Comparison of ENCODE assay signal across 22 cellular contexts in genomic region chr9:93261735-93262523, GRCh38.
DNase-seq lines count a peak whose midpoint lies in the region; ATAC-seq, FAIRE-seq and TF ChIP-seq lines count a peak whose summit lies in the region.
"Had no signal": no experiment of that assay in that cellular context is flagged by ENCODE, and none has a peak within 500 bp of the region (broad histone marks: within the 10 kb centered on the region; RNA-seq: fewer than 3 reads in every experiment).

No MANE protein-coding gene starts in this region.

- H3K23me2 ChIP-seq in H9 (ENCODE audit: insufficient read length, low read depth, low read length, poor library complexity, severe bottlenecking) = no peaks in the 10 kb centered on the region

- H3K9me3 ChIP-seq in right lobe of liver = no peaks in the 10 kb centered on the region
- H3K9me3 ChIP-seq in HepG2 (ENCODE audit: low read length) = no peaks in the 10 kb centered on the region
- no peaks in the 10 kb centered on the region for H3K9me3 ChIP-seq in adrenal gland (replicated peaks in 1 of 3)
- no peaks in the 10 kb centered on the region for H3K9me3 ChIP-seq in mucosa of stomach (ENCODE audit: control insufficient read depth, low read length)
- no peaks in the 10 kb centered on the region for H3K9me3 ChIP-seq in aorta (ENCODE audit: control insufficient read depth, low read length)
- no peaks in the 10 kb centered on the region for H3K9me3 ChIP-seq in H9 (ENCODE audit: control insufficient read depth, low read depth, low read length)

- H3K36me3 Mint-ChIP-seq in H9 (ENCODE audit: insufficient read depth in 1 of 3, low read depth in 3 of 3) = peaks cover 3 to 13% (median 10%) of the 10 kb centered on the region in 3 experiments; a peak in 5 of 7 replicates
- H3K36me3 Mint-ChIP-seq: IgD-negative memory B cell; stimulated activated memory B cell treated with anti-CD40 and anti-IgM and Interleukin-4, amounts not matched to agents 10 μg/mL and 1 μg/mL and 100 μg/mL, for 72 hours had no signal

- H3K27ac ChIP-seq in right lobe of liver (no peak overlapping the region), HepG2 (ENCODE audit: extremely low read length, insufficient read depth, low read length) (no peak overlapping the region), adrenal gland (no peak overlapping the region), aorta (ENCODE audit: low read depth in 1 of 2, low read length in 2 of 2) (no peak overlapping the region), H9 (ENCODE audit: insufficient read length, low read depth, low read length) (no peak overlapping the region)
- H3K27ac ChIP-seq: brain microvascular endothelial cell, skin epidermis had no signal

- no peak overlapping the region for H3K9ac ChIP-seq in HepG2 (ENCODE audit: insufficient read depth, low read depth, low read length)
- peak overlapping the region; percentile 2 for H3K9ac ChIP-seq in mucosa of stomach (ENCODE audit: low read length)
- no peak overlapping the region for H3K9ac ChIP-seq in H9 (ENCODE audit: extremely low read depth, insufficient read length, low read length)

- no peaks in the 10 kb centered on the region for H3K4me1 ChIP-seq in right lobe of liver
- no peaks in the 10 kb centered on the region for H3K4me1 ChIP-seq in HepG2 (ENCODE audit: insufficient read depth, low read length)
- H3K4me1 ChIP-seq in adrenal gland (replicated peaks in 1 of 2) = no peaks in the 10 kb centered on the region
- peaks cover 21% of the 10 kb centered on the region for H3K4me1 ChIP-seq in mucosa of stomach (ENCODE audit: control insufficient read depth, insufficient read depth, low read length)
- H3K4me1 ChIP-seq in aorta (ENCODE audit: control insufficient read depth in 1 of 2, insufficient read depth in 2 of 2, low read length in 2 of 2) = no peaks in the 10 kb centered on the region
- no peaks in the 10 kb centered on the region for H3K4me1 ChIP-seq in H9 (ENCODE audit: insufficient read depth, low read length)

- H4K91ac ChIP-seq in H9 (ENCODE audit: insufficient read length, low read depth, low read length) = no peak overlapping the region

- H3K36me3 ChIP-seq in right lobe of liver (no peaks in the 10 kb centered on the region), HepG2 (replicated peaks in 1 of 2; ENCODE audit: control insufficient read depth in 1 of 2, insufficient read depth in 2 of 2, low read length in 2 of 2) (peaks cover 12 to 41% of the 10 kb centered on the region in 2 experiments; a peak in 4 of 5 replicates), adrenal gland (replicated peaks in 1 of 2) (no peaks in the 10 kb centered on the region), mucosa of stomach (ENCODE audit: control insufficient read depth, insufficient read depth, low read length) (no peaks in the 10 kb centered on the region), aorta (ENCODE audit: control insufficient read depth in 1 of 2, insufficient read depth in 2 of 2, low read length in 1 of 2) (no peaks in the 10 kb centered on the region)
- H3K36me3 ChIP-seq: brain microvascular endothelial cell had no signal

- intact Hi-C loops in right lobe of liver (cut with DNase I) = no loop called here
- intact Hi-C loops in HepG2 (cut with micrococcal nuclease; ENCODE audit: unreplicated experiment) = no loop called here
- intact Hi-C loops in adrenal gland (cut with DNase I) = no loop called here
- intact Hi-C loops in aorta (cut with DNase I) = no loop called here

- CTCF ChIA-PET in HepG2 (lab: Yijun Ruan, JAX; ENCODE audit: low intra/inter-chr PET ratio, low total read pairs) = no interaction called here

- BruUV-seq in HepG2 (replicated peaks; lab: Mats Ljungman, UMichigan) = no TSS peak

- TF ChIP-seq RAD21 in HepG2 (CRISPR knock-in tag; IDR thresholded peaks at IDR 0.05) = no peak

- H4K8ac ChIP-seq in H9 (replicated peaks; ENCODE audit: insufficient read length, low read depth, low read length) = no peak overlapping the region

- H3T11ph ChIP-seq in H9 (ENCODE audit: low read length) = no peak overlapping the region

- H2AFZ ChIP-seq in HepG2 (ENCODE audit: low read length) (no peak overlapping the region), H9 (ENCODE audit: low read length) (no peak overlapping the region)

- H3K27me3 Mint-ChIP-seq in H9 (ENCODE audit: low read depth) = no peaks in the 10 kb centered on the region; the same call in 1 of the 2 replicates
- H3K27me3 Mint-ChIP-seq: IgD-negative memory B cell had no signal

- POLR2A ChIA-PET in HepG2 (lab: Yijun Ruan, JAX) = no interaction called here

- no peak overlapping the region for H2BK120ac ChIP-seq in H9 (ENCODE audit: low read depth, low read length, poor library complexity, severe bottlenecking)

- H2BK15ac ChIP-seq in H9 (ENCODE audit: low read depth, low read length) = no peak overlapping the region

- no peaks in the 10 kb centered on the region for H3K9me3 Mint-ChIP-seq in H9
- H3K9me3 Mint-ChIP-seq: activated naive CD4-positive, alpha-beta T cell treated with anti-CD3 and anti-CD28 coated beads for 36 hours; IgD-negative memory B cell; stimulated activated memory B cell treated with anti-CD40 and anti-IgM and Interleukin-4, amounts not matched to agents 10 μg/mL and 1 μg/mL and 100 μg/mL, for 72 hours had no signal

- no peak overlapping the region for H2BK20ac ChIP-seq in H9 (ENCODE audit: low read depth, low read length, poor library complexity, severe bottlenecking)

- H3K14ac ChIP-seq in H9 (ENCODE audit: insufficient read depth, low read length) = no peak overlapping the region; the same call in 1 of the 2 replicates

- H4K20me1 ChIP-seq in HepG2 (ENCODE audit: insufficient read depth, low read length) = no peaks in the 10 kb centered on the region
- peaks cover 2% of the 10 kb centered on the region for H4K20me1 ChIP-seq in H9 (ENCODE audit: control insufficient read depth, insufficient read depth, insufficient read length)

- H3K4me3 ChIP-seq in right lobe of liver = no peak overlapping the region
- no peak overlapping the region for H3K4me3 ChIP-seq in HepG2 (replicated peaks in 1 of 3; ENCODE audit: insufficient read depth in 1 of 3, low read depth in 2 of 3, low read length in 3 of 3)
- no peak overlapping the region for H3K4me3 ChIP-seq in adrenal gland
- H3K4me3 ChIP-seq in mucosa of stomach (ENCODE audit: low read length) = no peak overlapping the region
- no peak overlapping the region for H3K4me3 ChIP-seq in aorta (ENCODE audit: low read length in 2 of 2)
- H3K4me3 ChIP-seq: lung, skin epidermis had no signal

- no peaks in the 10 kb centered on the region for H3K79me2 ChIP-seq in HepG2 (ENCODE audit: insufficient read depth, low read length)
- no peaks in the 10 kb centered on the region for H3K79me2 ChIP-seq in H9 (ENCODE audit: insufficient read depth, low read length)

- H3K4me1 Mint-ChIP-seq in H9 = 0 out of 4 replicates have a peak, but pooled peaks cover 0 to 7% of the 10 kb centered on the region in 2 experiments
- H3K4me1 Mint-ChIP-seq: stimulated activated memory B cell treated with anti-CD40 and anti-IgM and Interleukin-4, amounts not matched to agents 10 μg/mL and 1 μg/mL and 100 μg/mL, for 72 hours had no signal

- H3K23ac ChIP-seq in H9 (ENCODE audit: insufficient read length, low read depth, low read length) = no peak overlapping the region

- ATAC-seq in right lobe of liver (no peak), HepG2 (no peak), aorta (ENCODE audit: low FRiP score) (no peak), GM18520 (IDR thresholded peaks at IDR 0.05; ENCODE audit: unreplicated experiment) (no peak)
- ATAC-seq: activated CD8-positive, alpha-beta T cell treated with anti-CD3 and anti-CD28 coated beads, Interleukin-2, amount 10 ng/mL, durations not matched to agents 7 days and 5 days; stimulated activated memory B cell treated with anti-CD40 and anti-IgM and Interleukin-4, amounts not matched to agents 10 μg/mL and 1 μg/mL and 100 μg/mL, for 72 hours had no signal

- no peak overlapping the region for H3K18ac ChIP-seq in H9 (ENCODE audit: insufficient read length, low read depth, low read length)

- TF ChIP-seq CTCF in right lobe of liver (IDR thresholded peaks at IDR 0.05) = no peak
- no peak for TF ChIP-seq CTCF in HepG2 (CRISPR knock-in tag; IDR thresholded peaks at IDR 0.05)
- no peak for TF ChIP-seq CTCF in adrenal gland (IDR thresholded peaks at IDR 0.05)
- TF ChIP-seq CTCF in H9 (conservative IDR thresholded peaks at IDR 0.05) = no peak

- no peak overlapping the region for H3K56ac ChIP-seq in H9 (ENCODE audit: insufficient read length, low read depth, low read length)

- H3K27me3 ChIP-seq in right lobe of liver (no peaks in the 10 kb centered on the region), HepG2 (ENCODE audit: control insufficient read depth in 1 of 2, insufficient read depth in 2 of 2, low read length in 2 of 2) (no peaks in the 10 kb centered on the region), adrenal gland (no peaks in the 10 kb centered on the region), mucosa of stomach (ENCODE audit: control insufficient read depth, insufficient read depth, low read length) (no peaks in the 10 kb centered on the region), aorta (ENCODE audit: control insufficient read depth in 1 of 2, insufficient read depth in 2 of 2, low read length in 1 of 2) (no peaks in the 10 kb centered on the region), H9 (ENCODE audit: insufficient read depth, low read length) (no peaks in the 10 kb centered on the region)
- H3K27me3 ChIP-seq: brain microvascular endothelial cell had no signal

- H3K27ac Mint-ChIP-seq in H9 = peak overlapping the region in 1 of 3 experiments; percentile 31; a peak in 1 of 7 replicates
- H3K27ac Mint-ChIP-seq: activated CD8-positive, alpha-beta T cell treated with anti-CD3 and anti-CD28 coated beads, Interleukin-2, amount 10 ng/mL, durations not matched to agents 7 days and 5 days; activated naive CD4-positive, alpha-beta T cell treated with anti-CD3 and anti-CD28 coated beads for 36 hours; stimulated activated memory B cell treated with anti-CD40 and anti-IgM and Interleukin-4, amounts not matched to agents 10 μg/mL and 1 μg/mL and 100 μg/mL, for 72 hours had no signal

- H2AK5ac ChIP-seq in H9 (ENCODE audit: insufficient read length, low read length) = no peak overlapping the region

- 84% methylated on average over 10 of the region's 26 CpGs for WGBS in right lobe of liver (ENCODE audit: insufficient coverage, low coverage, low lambda C conversion rate, missing lambda C conversion rate)
- 94% methylated on average over 15 of the region's 26 CpGs for WGBS in HepG2 (ENCODE audit: low lambda C conversion rate)
- 90 to 92% (median 91%) methylated on average over 7 to 26 of the region's 26 CpGs for WGBS in adrenal gland, 4 donors
- 91 to 92% methylated on average over 26 of the region's 26 CpGs for WGBS in aorta, 2 donors
- WGBS in H9 (ENCODE audit: extremely low coverage, insufficient read length, low lambda C conversion rate) = no CpG with 5 or more reads among the region's 26 CpGs

- no peak overlapping the region for H3K4ac ChIP-seq in H9 (ENCODE audit: low read depth, low read length)

- H3K4me2 ChIP-seq in HepG2 (ENCODE audit: low read depth, low read length) (no peak overlapping the region), H9 (ENCODE audit: insufficient read depth, insufficient read length, low read length) (no peak overlapping the region)

- H2BK5ac ChIP-seq in H9 (ENCODE audit: insufficient read length, low read length) = no peak overlapping the region

- H2BK12ac ChIP-seq in H9 (ENCODE audit: insufficient read length, low read depth, low read length) = no peak overlapping the region

- TF ChIP-seq POLR2A in right lobe of liver (IDR thresholded peaks at IDR 0.05) (no peak), HepG2 (IDR thresholded peaks at IDR 0.05; ENCODE audit: insufficient read depth in 1 of 2, low read depth in 2 of 2, low read length in 2 of 2) (no peak), adrenal gland (IDR thresholded peaks at IDR 0.05) (no peak)

- H3K4me3 Mint-ChIP-seq in H9 = no peak overlapping the region
- H3K4me3 Mint-ChIP-seq: activated CD8-positive, alpha-beta T cell treated with anti-CD3 and anti-CD28 coated beads, Interleukin-2, amount 10 ng/mL, durations not matched to agents 7 days and 5 days; activated naive CD4-positive, alpha-beta T cell treated with anti-CD3 and anti-CD28 coated beads for 36 hours; IgD-negative memory B cell; stimulated activated memory B cell treated with anti-CD40 and anti-IgM and Interleukin-4, amounts not matched to agents 10 μg/mL and 1 μg/mL and 100 μg/mL, for 72 hours had no signal

- peak in 2 of 3 donors; percentile 43 to 51 for DNase-seq in right lobe of liver
- DNase-seq in HepG2 (ENCODE audit: low spot score) = no peak
- peak in 4 of 7 donors; percentile 4 to 47 (median 13) for DNase-seq in adrenal gland
- DNase-seq in aorta = peak; percentile 44 to 61
- DNase-seq in NCI-H1436 (lab: John Stamatoyannopoulos, UW) = no peak
- DNase-seq in H9 = no peak
- DNase-seq: activated naive CD4-positive, alpha-beta T cell treated with anti-CD3 and anti-CD28 coated beads for 36 hours; brain microvascular endothelial cell; hypothalamus; NCI-H1105 treated with DMSO at 0.1 percent for 48 hours; NCI-H2227 treated with DMSO at 0.1 percent for 48 hours; NK-92 treated with Interleukin-12 subunit alpha and Interleukin-12 subunit beta, amount 100 ng/mL, for 24 hours; SIG-M5; T-helper 9 cell had no signal

- no peak for TF ChIP-seq EP300 in HepG2 (IDR thresholded peaks at IDR 0.05; ENCODE audit: low read depth in 2 of 2, low read length in 2 of 2)
- no peak for TF ChIP-seq EP300 in HepG2 (CRISPR knock-in tag; IDR thresholded peaks at IDR 0.05; ENCODE audit: borderline replicate concordance)

- no peaks in the 10 kb centered on the region for H3K79me1 ChIP-seq in H9 (ENCODE audit: insufficient read depth, low read depth, low read length, poor library complexity, severe bottlenecking)

- in situ Hi-C loops in HepG2 (cut with HindIII; ENCODE audit: extremely low pct_ligation_motif_present, low pct_unique_long_range_greater_than_20kb) = no loop called here

- H4K5ac ChIP-seq in H9 (ENCODE audit: insufficient read length, low read depth, low read length) = no peak overlapping the region

- no peak for FAIRE-seq in HepG2 (lab: Jason Lieb, UNC)
- FAIRE-seq: H54 had no signal

Comparison
In these comparisons a context has a peak if more than half of its experiments do, and no peak if none do; other contexts are left out.
1. DNase-seq: peak in right lobe of liver (2 of 3), adrenal gland (4 of 7) and aorta (2 of 2); none in HepG2 (single experiment), NCI-H1436 (single experiment) and H9 (single experiment).